29 cellular contexts compared by ENCODE assay signal in genomic region chr3:67737158-67737557, GRCh38.
DNase-seq lines count a peak whose midpoint lies in the region; ATAC-seq and TF ChIP-seq lines count a peak whose summit lies in the region.
"Had no signal": no experiment of that assay in that cellular context is flagged by ENCODE, and none has a peak within 500 bp of the region (broad histone marks: within the 10 kb centered on the region; RNA-seq: fewer than 3 reads in every experiment).

No MANE protein-coding gene starts in this region.

- H3K79me2 ChIP-seq in SK-N-SH (ENCODE audit: insufficient read depth) (no peaks in the 10 kb centered on the region), neural cell (replicated peaks; ENCODE audit: insufficient read depth, low read length) (no peaks in the 10 kb centered on the region)

- H3K27me3 ChIP-seq in SK-N-SH (ENCODE audit: insufficient read depth) (no peaks in the 10 kb centered on the region), neural cell (ENCODE audit: insufficient read depth, low read depth, low read length) (no peaks in the 10 kb centered on the region)
- H3K27me3 ChIP-seq: BLaER1, Peyer's patch had no signal

- TF ChIP-seq CTCF in SK-N-SH (IDR thresholded peaks at IDR 0.05): no peak
- TF ChIP-seq CTCF in neural cell (IDR thresholded peaks at IDR 0.05; ENCODE audit: poor library complexity, severe bottlenecking): no peak

- TF ChIP-seq EP300 in SK-N-SH (IDR thresholded peaks at IDR 0.05; ENCODE audit: borderline replicate concordance in 1 of 2, low read depth in 1 of 2, low read length in 1 of 2) (no peak), neural cell (conservative IDR thresholded peaks at IDR 0.05; ENCODE audit: poor library complexity, severe bottlenecking) (peak; percentile 52)

- H3K4me3 Mint-ChIP-seq in activated naive CD4-positive, alpha-beta T cell treated with anti-CD3 and anti-CD28 coated beads, Interleukin-2, amount 10 ng/mL, durations not matched to agents 7 days and 5 days: no peak overlapping the region
- H3K4me3 Mint-ChIP-seq in T-helper 17 cell: no peak overlapping the region
- H3K4me3 Mint-ChIP-seq: HFFc6 had no signal

- no peaks in the 10 kb centered on the region for H3F3A ChIP-seq in SK-N-SH (replicated peaks; ENCODE audit: insufficient read depth)
- H3F3A ChIP-seq in neural cell (ENCODE audit: insufficient read depth, low read length, poor library complexity, severe bottlenecking): no peaks in the 10 kb centered on the region

- H3K4me2 ChIP-seq in SK-N-SH (no peak overlapping the region), neural cell (ENCODE audit: low read length) (peak overlapping the region; percentile 28)
- H3K4me2 ChIP-seq: BLaER1 had no signal

- ATAC-seq in SK-N-SH treated with all-trans-retinoic acid at 6 μM for 48 hours: no peak
- ATAC-seq in T-helper 17 cell: no peak
- no peak for ATAC-seq in GM18909 (IDR thresholded peaks at IDR 0.05; ENCODE audit: poor library complexity, unreplicated experiment)
- ATAC-seq: K562 had no signal

- CTCF ChIA-PET in SK-N-SH (lab: Yijun Ruan, JAX): interaction anchor here (1.1 kb wide), 1 partner anchor 353 kb away, joined by 5 read pairs; no protein-coding TSS in a partner anchor
- CTCF ChIA-PET in activated naive CD4-positive, alpha-beta T cell treated with anti-CD3 and anti-CD28 coated beads, Interleukin-2, amount 10 ng/mL, durations not matched to agents 7 days and 5 days (lab: Charles Lee): no interaction called here

- H3K27ac Mint-ChIP-seq in activated naive CD4-positive, alpha-beta T cell treated with anti-CD3 and anti-CD28 coated beads, Interleukin-2, amount 10 ng/mL, durations not matched to agents 7 days and 5 days: peak overlapping the region; percentile 88
- H3K27ac Mint-ChIP-seq in T-helper 17 cell: peak overlapping the region; percentile 62
- H3K27ac Mint-ChIP-seq: HFFc6 had no signal

- TF ChIP-seq RAD21 in SK-N-SH (IDR thresholded peaks at IDR 0.05; ENCODE audit: low read length) (no peak; the same call in 1 of the 2 replicates), neural cell (conservative IDR thresholded peaks at IDR 0.05) (peak; percentile 25)

- no peak overlapping the region for H2AFZ ChIP-seq in SK-N-SH (ENCODE audit: low read depth)
- H2AFZ ChIP-seq in neural cell (ENCODE audit: low read depth, low read length): peak overlapping the region; percentile 23

- peaks cover 15% of the 10 kb centered on the region for H3K36me3 Mint-ChIP-seq in activated naive CD4-positive, alpha-beta T cell treated with anti-CD3 and anti-CD28 coated beads, Interleukin-2, amount 10 ng/mL, durations not matched to agents 7 days and 5 days
- H3K36me3 Mint-ChIP-seq in T-helper 17 cell (ENCODE audit: low read depth): no peaks in the 10 kb centered on the region

- peaks cover 10% of the 10 kb centered on the region for H3K9me3 Mint-ChIP-seq in activated naive CD4-positive, alpha-beta T cell treated with anti-CD3 and anti-CD28 coated beads, Interleukin-2, amount 10 ng/mL, durations not matched to agents 7 days and 5 days
- H3K9me3 Mint-ChIP-seq: HFFc6 had no signal

- 11% methylated on average over 1 of the region's 1 CpG for WGBS in SK-N-SH (ENCODE audit: low lambda C conversion rate)

- H3K4me1 Mint-ChIP-seq in activated naive CD4-positive, alpha-beta T cell treated with anti-CD3 and anti-CD28 coated beads, Interleukin-2, amount 10 ng/mL, durations not matched to agents 7 days and 5 days: peaks cover 40% of the 10 kb centered on the region
- H3K4me1 Mint-ChIP-seq in T-helper 17 cell: peaks cover 13% of the 10 kb centered on the region

- peaks cover 0 to 4% of the 10 kb centered on the region in 2 experiments; a peak in 2 of 4 replicates for H3K4me1 ChIP-seq in SK-N-SH (ENCODE audit: control insufficient read depth in 1 of 2, insufficient read depth in 2 of 2, low read depth in 1 of 2, low read length in 1 of 2)
- H3K4me1 ChIP-seq: BLaER1, HAP-1, Peyer's patch had no signal

- H3K36me3 ChIP-seq in SK-N-SH (replicated peaks in 1 of 2; ENCODE audit: control insufficient read depth in 1 of 2, insufficient read depth in 2 of 2, low read length in 1 of 2) (no peaks in the 10 kb centered on the region), neural cell (ENCODE audit: insufficient read depth, low read length) (no peaks in the 10 kb centered on the region)
- H3K36me3 ChIP-seq: BLaER1, HAP-1, Peyer's patch had no signal

- H3K27ac ChIP-seq in SK-N-SH (ENCODE audit: low read depth in 2 of 2, low read length in 1 of 2): peak overlapping the region in 1 of 2 experiments; percentile 47; a peak in 1 of 4 replicates
- peak overlapping the region; percentile 74 for H3K27ac ChIP-seq in neural cell (ENCODE audit: low read length)
- H3K27ac ChIP-seq: 22Rv1, BLaER1, Peyer's patch had no signal

- H3K9me3 ChIP-seq in SK-N-SH (no peaks in the 10 kb centered on the region), T-helper 17 cell (ENCODE audit: control insufficient read depth, low read length, poor library complexity, severe bottlenecking) (no peaks in the 10 kb centered on the region), neural cell (ENCODE audit: low read length) (no peaks in the 10 kb centered on the region)
- H3K9me3 ChIP-seq: BLaER1, HAP-1, Peyer's patch had no signal

- no peak overlapping the region for H3K4me3 ChIP-seq in SK-N-SH (ENCODE audit: low read depth in 2 of 2, low read length in 1 of 2)
- peak overlapping the region; percentile 17 for H3K4me3 ChIP-seq in neural cell (ENCODE audit: low read length)
- H3K4me3 ChIP-seq: BLaER1, HAP-1, K562, Peyer's patch had no signal

- H3K9ac ChIP-seq in SK-N-SH (no peak overlapping the region), neural cell (ENCODE audit: low read length) (peak overlapping the region; percentile 27)
- H3K9ac ChIP-seq: BLaER1 had no signal

- DNase-seq in SK-N-SH (peak; percentile 34), T-helper 17 cell (no peak), SK-N-DZ (ENCODE audit: low spot score) (no peak)
- DNase-seq in activated naive CD4-positive, alpha-beta T cell treated with anti-CD3 and anti-CD28 coated beads, Interleukin-2, amount 10 ng/mL, durations not matched to agents 7 days and 5 days: no peak
- no peak for DNase-seq in activated naive CD4-positive, alpha-beta T cell treated with Interleukin-2 at 50 U/mL for 16 hours
- DNase-seq: Calu3, DMS79 treated with DMSO at 0.1 percent for 48 hours, GF-D8, GOT3, HFFc6, Kasumi-1, NCI-H1092 treated with DMSO at 0.1 percent for 48 hours, NCI-H1436, NCI-H187, NCI-H2081 treated with DMSO at 0.1 percent for 48 hours, NCI-H2171, NCI-H226, NCI-H510A, NCI-H69, OCI-M1, Peyer's patch, SHP77 treated with DMSO at 0.1 percent for 48 hours had no signal

- H3K27me3 Mint-ChIP-seq in activated naive CD4-positive, alpha-beta T cell treated with anti-CD3 and anti-CD28 coated beads, Interleukin-2, amount 10 ng/mL, durations not matched to agents 7 days and 5 days: no peaks in the 10 kb centered on the region
- no peaks in the 10 kb centered on the region for H3K27me3 Mint-ChIP-seq in T-helper 17 cell

- H4K20me1 ChIP-seq in SK-N-SH (ENCODE audit: insufficient read depth) (no peaks in the 10 kb centered on the region), neural cell (ENCODE audit: insufficient read depth) (no peaks in the 10 kb centered on the region)
- H4K20me1 ChIP-seq: BLaER1 had no signal

- POLR2A ChIA-PET in SK-N-SH (lab: Yijun Ruan, JAX): no interaction called here

- H3K9me2 ChIP-seq in SK-N-SH (no peaks in the 10 kb centered on the region), neural cell (ENCODE audit: insufficient read depth, low read length) (no peaks in the 10 kb centered on the region)

TF ChIP-seq in SK-N-SH, 30 proteins besides CTCF, POLR2A, EP300 and RAD21:
- no peak for TF ChIP-seq MAX (IDR thresholded peaks at IDR 0.05; ENCODE audit: low read depth)
- TF ChIP-seq MXI1 (IDR thresholded peaks at IDR 0.05; ENCODE audit: low read depth, low read length): 0 out of 2 replicates have a peak, but pooled peaks have one; percentile 16
TF ChIP-seq in SK-N-SH: peak in this region for 1.

TF ChIP-seq in SK-N-SH treated with all-trans-retinoic acid at 6 μM for 48 hours, 23 proteins besides CTCF, POLR2A, EP300 and RAD21:
- TF ChIP-seq GLIS3 (CRISPR knock-in tag; IDR thresholded peaks at IDR 0.05) (no peak), ZNF8 (CRISPR knock-in tag; IDR thresholded peaks at IDR 0.05) (no peak), POU6F1 (CRISPR knock-in tag; IDR thresholded peaks at IDR 0.05; ENCODE audit: borderline replicate concordance, low read depth) (no peak), BACH2 (CRISPR knock-in tag; IDR thresholded peaks at IDR 0.05; ENCODE audit: borderline replicate concordance) (no peak), ZFP3 (CRISPR knock-in tag; IDR thresholded peaks at IDR 0.05) (no peak)

TF ChIP-seq in neural cell, 6 proteins besides CTCF, POLR2A, EP300 and RAD21:
- peak; percentile 89 for TF ChIP-seq REST (IDR thresholded peaks at IDR 0.05; ENCODE audit: borderline replicate concordance)
- no peak for TF ChIP-seq SMC3 (conservative IDR thresholded peaks at IDR 0.05; ENCODE audit: poor library complexity)
TF ChIP-seq in neural cell: peak in this region for 1.
